In genomic region chr2:115848192-115848591, GRCh38 we compare ENCODE assay signal across 38 cellular contexts.
"Had no signal": no experiment of that assay in that cellular context is flagged by ENCODE, and none has a peak within 500 bp of the region (broad histone marks: within the 10 kb centered on the region; RNA-seq: fewer than 3 reads in every experiment).

No MANE protein-coding gene starts in this region.

- H3K4me3 ChIP-seq: adrenal gland, ascending aorta, body of pancreas, breast epithelium, cardiac muscle cell had no signal

- H3K4me3 Mint-ChIP-seq: activated naive CD4-positive, alpha-beta T cell treated with anti-CD3 and anti-CD28 coated beads for 36 hours; activated naive CD4-positive, alpha-beta T cell treated with anti-CD3 and anti-CD28 coated beads, Interleukin-2, amount 10 ng/mL, durations not matched to agents 7 days and 5 days; activated naive CD4-positive, alpha-beta T cell treated with anti-CD3 and anti-CD28 coated beads, Interleukin-2, amount 50 U/mL, for 24 hours; activated naive CD8-positive, alpha-beta T cell; activated naive CD8-positive, alpha-beta T cell treated with anti-CD3 and anti-CD28 coated beads for 36 hours; activated naive CD8-positive, alpha-beta T cell treated with anti-CD3 and anti-CD28 coated beads, Interleukin-2, amount 10 ng/mL, durations not matched to agents 7 days and 5 days; activated naive CD8-positive, alpha-beta T cell treated with anti-CD3 and anti-CD28 coated beads, Interleukin-2, amount 50 U/mL, for 24 hours; activated T-cell treated with anti-CD3 and anti-CD28 coated beads, Interleukin-2, amount 50 U/mL, for 24 hours; activated T-cell treated with anti-CD3 and anti-CD28 coated beads, Interleukin-2, amount 50 U/mL, for 4 hours; activated T-cell treated with anti-CD3 and anti-CD28 coated beads, Interleukin-2, amount 50 U/mL, for 72 hours; activated T-helper 1 cell treated with anti-CD3 and anti-CD28 coated beads, Interleukin-12 subunit alpha, Interleukin-12 subunit beta, Interleukin-2, Interleukin-4 antibody, amounts not matched to agents 30 ng/mL and 10 ng/mL and 1 ng/mL, durations not matched to agents 14 hours and 24 hours and 36 hours; activated T-helper 17 cell treated with anti-CD3 and anti-CD28 coated beads, Interleukin-2, amount 50 U/mL, for 72 hours; brain; central memory CD8-positive, alpha-beta T cell had no signal

- H3K36me3 Mint-ChIP-seq: activated naive CD4-positive, alpha-beta T cell treated with anti-CD3 and anti-CD28 coated beads, Interleukin-2, amount 10 ng/mL, durations not matched to agents 7 days and 5 days; activated naive CD4-positive, alpha-beta T cell treated with anti-CD3 and anti-CD28 coated beads, Interleukin-2, amount 50 U/mL, for 24 hours; activated naive CD8-positive, alpha-beta T cell; activated naive CD8-positive, alpha-beta T cell treated with anti-CD3 and anti-CD28 coated beads for 36 hours; activated naive CD8-positive, alpha-beta T cell treated with anti-CD3 and anti-CD28 coated beads, Interleukin-2, amount 10 ng/mL, durations not matched to agents 7 days and 5 days; brain had no signal

- H3K9me3 Mint-ChIP-seq: activated naive CD4-positive, alpha-beta T cell treated with anti-CD3 and anti-CD28 coated beads, Interleukin-2, amount 50 U/mL, for 24 hours had no signal

- H3K27me3 ChIP-seq: adrenal gland, ascending aorta, body of pancreas, brain microvascular endothelial cell, breast epithelium, cardiac muscle cell had no signal

- H3K4me1 ChIP-seq: adrenal gland, ascending aorta, body of pancreas, breast epithelium had no signal

- DNase-seq: activated effector memory CD4-positive, alpha-beta T cell treated with anti-CD3 and anti-CD28 coated beads, Interleukin-2, amount 50 U/mL, for 16 hours; activated effector memory CD4-positive, alpha-beta T cell treated with Interleukin-2 at 50 U/mL for 16 hours; activated gamma-delta T cell; activated gamma-delta T cell treated with Interleukin-2 at 50 U/mL for 16 hours; activated naive CD4-positive, alpha-beta T cell; activated naive CD4-positive, alpha-beta T cell treated with anti-CD3 and anti-CD28 coated beads for 36 hours; activated naive CD4-positive, alpha-beta T cell treated with anti-CD3 and anti-CD28 coated beads, Interleukin-2, amount 10 ng/mL, durations not matched to agents 7 days and 5 days; activated naive CD4-positive, alpha-beta T cell treated with anti-CD3 and anti-CD28 coated beads, Interleukin-2, amount 50 U/mL, for 16 hours; activated naive CD4-positive, alpha-beta T cell treated with Interleukin-2 at 50 U/mL for 16 hours; activated naive CD8-positive, alpha-beta T cell treated with anti-CD3 and anti-CD28 coated beads for 36 hours; activated naive CD8-positive, alpha-beta T cell treated with anti-CD3 and anti-CD28 coated beads, Interleukin-2, amount 10 ng/mL, durations not matched to agents 7 days and 5 days; activated naive CD8-positive, alpha-beta T cell treated with anti-CD3 and anti-CD28 coated beads, Interleukin-2, amount 50 U/mL, for 24 hours; activated T-cell treated with anti-CD3 and anti-CD28 coated beads, Interleukin-2, amount 50 U/mL, for 1 hour; activated T-cell treated with anti-CD3 and anti-CD28 coated beads, Interleukin-2, amount 50 U/mL, for 24 hours; activated T-cell treated with anti-CD3 and anti-CD28 coated beads, Interleukin-2, amount 50 U/mL, for 4 hours; activated T-cell treated with anti-CD3 and anti-CD28 coated beads, Interleukin-2, amount 50 U/mL, for 48 hours; activated T-cell treated with anti-CD3 and anti-CD28 coated beads, Interleukin-2, amount 50 U/mL, for 72 hours; adrenal gland; amniotic stem cell; amygdala; anterior cingulate cortex; aorta; body of pancreas; brain microvascular endothelial cell; caudate nucleus; central memory CD4-positive, alpha-beta T cell; cerebellar nuclear complex had no signal

- H3K27ac ChIP-seq: adrenal gland, ascending aorta, body of pancreas, brain microvascular endothelial cell, breast epithelium, cardiac muscle cell had no signal

- H3K27me3 Mint-ChIP-seq: activated naive CD4-positive, alpha-beta T cell treated with anti-CD3 and anti-CD28 coated beads, Interleukin-2, amount 10 ng/mL, durations not matched to agents 7 days and 5 days; activated naive CD4-positive, alpha-beta T cell treated with anti-CD3 and anti-CD28 coated beads, Interleukin-2, amount 50 U/mL, for 24 hours; activated naive CD8-positive, alpha-beta T cell; activated naive CD8-positive, alpha-beta T cell treated with anti-CD3 and anti-CD28 coated beads for 36 hours; activated naive CD8-positive, alpha-beta T cell treated with anti-CD3 and anti-CD28 coated beads, Interleukin-2, amount 10 ng/mL, durations not matched to agents 7 days and 5 days; activated naive CD8-positive, alpha-beta T cell treated with anti-CD3 and anti-CD28 coated beads, Interleukin-2, amount 50 U/mL, for 24 hours; activated T-cell treated with anti-CD3 and anti-CD28 coated beads, Interleukin-2, amount 50 U/mL, for 24 hours; activated T-helper 17 cell treated with anti-CD3 and anti-CD28 coated beads, Interleukin-2, amount 50 U/mL, for 72 hours; central memory CD8-positive, alpha-beta T cell had no signal

- H3K36me3 ChIP-seq: adrenal gland, ascending aorta, brain microvascular endothelial cell, breast epithelium, cardiac muscle cell had no signal

- H3K27ac Mint-ChIP-seq: activated naive CD4-positive, alpha-beta T cell treated with anti-CD3 and anti-CD28 coated beads for 36 hours; activated naive CD4-positive, alpha-beta T cell treated with anti-CD3 and anti-CD28 coated beads, Interleukin-2, amount 10 ng/mL, durations not matched to agents 7 days and 5 days; activated naive CD4-positive, alpha-beta T cell treated with anti-CD3 and anti-CD28 coated beads, Interleukin-2, amount 50 U/mL, for 24 hours; activated naive CD4-positive, alpha-beta T cell treated with anti-CD3 and anti-CD28 coated beads, Interleukin-2, amount 50 U/mL, for 72 hours; activated naive CD8-positive, alpha-beta T cell; activated naive CD8-positive, alpha-beta T cell treated with anti-CD3 and anti-CD28 coated beads for 36 hours; activated naive CD8-positive, alpha-beta T cell treated with anti-CD3 and anti-CD28 coated beads, Interleukin-2, amount 10 ng/mL, durations not matched to agents 7 days and 5 days; activated naive CD8-positive, alpha-beta T cell treated with anti-CD3 and anti-CD28 coated beads, Interleukin-2, amount 50 U/mL, for 24 hours; activated T-cell treated with anti-CD3 and anti-CD28 coated beads, Interleukin-2, amount 50 U/mL, for 24 hours; activated T-cell treated with anti-CD3 and anti-CD28 coated beads, Interleukin-2, amount 50 U/mL, for 72 hours; activated T-helper 1 cell treated with anti-CD3 and anti-CD28 coated beads, Interleukin-12 subunit alpha, Interleukin-12 subunit beta, Interleukin-2, Interleukin-4 antibody, amounts not matched to agents 30 ng/mL and 10 ng/mL and 1 ng/mL, durations not matched to agents 14 hours and 24 hours and 36 hours; activated T-helper 17 cell treated with anti-CD3 and anti-CD28 coated beads, Interleukin-2, amount 50 U/mL, for 72 hours; activated T-helper 2 cell treated with anti-CD3 and anti-CD28 coated beads, Interferon-gamma antibody, Interleukin-2, Interleukin-4, amounts not matched to agents 10 μg/mL and 5 μg/mL and 100 μg/mL, durations not matched to agents 14 hours and 24 hours and 36 hours had no signal

- H3K4me1 Mint-ChIP-seq: activated naive CD4-positive, alpha-beta T cell treated with anti-CD3 and anti-CD28 coated beads, Interleukin-2, amount 10 ng/mL, durations not matched to agents 7 days and 5 days; activated naive CD4-positive, alpha-beta T cell treated with anti-CD3 and anti-CD28 coated beads, Interleukin-2, amount 50 U/mL, for 24 hours; activated naive CD8-positive, alpha-beta T cell treated with anti-CD3 and anti-CD28 coated beads for 36 hours; activated naive CD8-positive, alpha-beta T cell treated with anti-CD3 and anti-CD28 coated beads, Interleukin-2, amount 10 ng/mL, durations not matched to agents 7 days and 5 days; activated naive CD8-positive, alpha-beta T cell treated with anti-CD3 and anti-CD28 coated beads, Interleukin-2, amount 50 U/mL, for 24 hours; activated T-helper 17 cell treated with anti-CD3 and anti-CD28 coated beads, Interleukin-2, amount 50 U/mL, for 72 hours; brain; central memory CD8-positive, alpha-beta T cell had no signal

- H3K9me3 ChIP-seq: adrenal gland, ascending aorta, body of pancreas, breast epithelium had no signal
